32 cellular contexts compared by ENCODE assay signal in genomic region chr3:5729852-5730251, GRCh38.
DNase-seq lines count a peak whose midpoint lies in the region; ATAC-seq, FAIRE-seq and TF ChIP-seq lines count a peak whose summit lies in the region.
"Had no signal": no experiment of that assay in that cellular context is flagged by ENCODE, and none has a peak within 500 bp of the region (broad histone marks: within the 10 kb centered on the region; RNA-seq: fewer than 3 reads in every experiment).

No MANE protein-coding gene starts in this region.

- no peaks in the 10 kb centered on the region for H3K79me2 ChIP-seq in GM12878 (ENCODE audit: control insufficient read depth, insufficient read depth, low read length)

- 6% methylated on average over 4 of the region's 4 CpGs for WGBS in GM12878 (ENCODE audit: insufficient coverage, insufficient replicate concordance, low lambda C conversion rate, missing lambda C conversion rate)

- in situ Hi-C loops in GM12878 (cut with MboI), result no loop called here

- SMC1A ChIA-PET in GM12878 (lab: Charles Lee; ENCODE audit: uncharacterized antibody, unreplicated experiment), result interaction anchor here (0.8 to 1.9 kb wide), 5 partner anchors 22 to 431 kb away, joined by 3 to 7 read pairs (median 4); no protein-coding TSS in a partner anchor

- TF ChIP-seq POLR2A in NB4 (IDR thresholded peaks at IDR 0.05; ENCODE audit: extremely low read depth, insufficient read length) (no peak), GM12878 (IDR thresholded peaks at IDR 0.05; ENCODE audit: low read depth, low read length) (no peak)

- no peaks in the 10 kb centered on the region for H3K27me3 Mint-ChIP-seq in stimulated activated naive CD8-positive, alpha-beta T cell treated with anti-CD3 and anti-CD28 coated beads, Interleukin-15, amount 100 ng/mL, for 72 hours
- H3K27me3 Mint-ChIP-seq: activated naive CD8-positive, alpha-beta T cell treated with anti-CD3 and anti-CD28 coated beads for 36 hours had no signal

- H3K27ac Mint-ChIP-seq in stimulated activated naive CD8-positive, alpha-beta T cell treated with anti-CD3 and anti-CD28 coated beads, Interleukin-15, amount 100 ng/mL, for 72 hours, result no peak overlapping the region
- H3K27ac Mint-ChIP-seq: activated naive CD8-positive, alpha-beta T cell treated with anti-CD3 and anti-CD28 coated beads for 36 hours; CD8-positive, alpha-beta T cell; nephron progenitor cell had no signal

- H3K36me3 ChIP-seq in GM12878 (ENCODE audit: control insufficient read depth in 2 of 2, insufficient read depth in 2 of 2, low read length in 1 of 2) (no peaks in the 10 kb centered on the region), A673 (ENCODE audit: insufficient read depth, low read length, poor library complexity, severe bottlenecking) (no peaks in the 10 kb centered on the region)
- H3K36me3 ChIP-seq: SJCRH30, upper lobe of right lung had no signal

- RAD21 ChIA-PET in GM12878 (lab: Charles Lee; ENCODE audit: unreplicated experiment), result interaction anchor here (0.8 to 2.0 kb wide), 6 partner anchors 8 to 303 kb away, joined by 3 to 6 read pairs (median 4); no protein-coding TSS in a partner anchor

- H3K9me3 ChIP-seq in GM12878 (replicated peaks; ENCODE audit: control insufficient read depth, insufficient read depth, low read length) (no peaks in the 10 kb centered on the region), A673 (ENCODE audit: low read depth, low read length, poor library complexity, severe bottlenecking) (no peaks in the 10 kb centered on the region)
- H3K9me3 ChIP-seq: A549, SJCRH30, upper lobe of right lung had no signal

- intact Hi-C loops in GM12878 (cut with micrococcal nuclease; ENCODE audit: unreplicated experiment), result loop anchor here (2.0 to 10.0 kb wide), 2 partner anchors 303 to 505 kb away; no protein-coding TSS in a partner anchor
- intact Hi-C loops in A673 (cut with micrococcal nuclease; ENCODE audit: unreplicated experiment), result loop anchor here (10.0 kb wide), 1 partner anchor 305 kb away; no protein-coding TSS in a partner anchor

- FAIRE-seq in GM12878 (lab: Jason Lieb, UNC) (no peak), frontal cortex (lab: Jason Lieb, UNC) (no peak)
- FAIRE-seq: A549, bronchial epithelial cell, endothelial cell of umbilical vein had no signal

- peaks cover 0 to 6% of the 10 kb centered on the region in 2 donors for H3K9me3 Mint-ChIP-seq in stimulated activated naive CD8-positive, alpha-beta T cell treated with anti-CD3 and anti-CD28 coated beads, Interleukin-15, amount 100 ng/mL, for 72 hours
- H3K9me3 Mint-ChIP-seq: activated naive CD8-positive, alpha-beta T cell treated with anti-CD3 and anti-CD28 coated beads for 36 hours; nephron progenitor cell had no signal

- POLR2A ChIA-PET in GM12878 (lab: Charles Lee), result no interaction called here
- POLR2A ChIA-PET in A673 (lab: Charles Lee; ENCODE audit: low non-redundant PET), result no interaction called here

- no peaks in the 10 kb centered on the region for H4K20me1 ChIP-seq in GM12878 (ENCODE audit: control insufficient read depth, insufficient read depth)

- no peaks in the 10 kb centered on the region for H3K4me1 Mint-ChIP-seq in stimulated activated naive CD8-positive, alpha-beta T cell treated with anti-CD3 and anti-CD28 coated beads, Interleukin-15, amount 100 ng/mL, for 72 hours
- H3K4me1 Mint-ChIP-seq: activated naive CD8-positive, alpha-beta T cell treated with anti-CD3 and anti-CD28 coated beads for 36 hours; nephron progenitor cell had no signal

- ATAC-seq in stimulated activated naive CD8-positive, alpha-beta T cell treated with anti-CD3 and anti-CD28 coated beads, Interleukin-15, amount 100 ng/mL, for 72 hours, result peak; percentile 23
- ATAC-seq in stimulated activated naive CD8-positive, alpha-beta T cell treated with anti-CD3 and anti-CD28 coated beads, Interleukin-15, Interleukin-2, amounts not matched to agents 100 U/mL and 50 U/mL, for 24 hours, result no peak
- ATAC-seq in GM12878, result peak; percentile 38; the same call in 1 of the 3 replicates
- ATAC-seq: CD8-positive, alpha-beta T cell; upper lobe of right lung had no signal

- TF ChIP-seq EP300 in GM12878 (IDR thresholded peaks at IDR 0.05; ENCODE audit: borderline replicate concordance in 1 of 2, control insufficient read depth in 1 of 2, low read depth in 2 of 2, low read length in 2 of 2), result no peak

- no TSS peak for BruUV-seq in GM12878 (replicated peaks; lab: Mats Ljungman, UMichigan)
- no TSS peak for BruUV-seq in A673 (replicated peaks; lab: Mats Ljungman, UMichigan)

- H3K4me1 ChIP-seq in GM12878 (ENCODE audit: control insufficient read depth, insufficient read depth, low read length) (no peaks in the 10 kb centered on the region), A673 (ENCODE audit: insufficient read depth, low read length, poor library complexity, severe bottlenecking) (no peaks in the 10 kb centered on the region)
- H3K4me1 ChIP-seq: A549, SJCRH30, upper lobe of right lung had no signal

- H2AFZ ChIP-seq in GM12878 (ENCODE audit: control insufficient read depth, low read depth, low read length), result no peak overlapping the region

- no peak overlapping the region for H3K4me3 Mint-ChIP-seq in stimulated activated naive CD8-positive, alpha-beta T cell treated with anti-CD3 and anti-CD28 coated beads, Interleukin-15, amount 100 ng/mL, for 72 hours
- H3K4me3 Mint-ChIP-seq: activated naive CD8-positive, alpha-beta T cell treated with anti-CD3 and anti-CD28 coated beads for 36 hours; CD8-positive, alpha-beta T cell; nephron progenitor cell had no signal

- DNase-seq in stimulated activated naive CD8-positive, alpha-beta T cell treated with anti-CD3 and anti-CD28 coated beads, Interleukin-15, amount 100 ng/mL, for 72 hours, result no peak
- DNase-seq in stimulated activated naive CD8-positive, alpha-beta T cell treated with anti-CD3 and anti-CD28 coated beads, Interleukin-15, Interleukin-2, amounts not matched to agents 100 U/mL and 50 U/mL, for 24 hours, result no peak
- DNase-seq in NB4 (ENCODE audit: low read depth) (peak; percentile 3), GM12878 (ENCODE audit: low read depth, low spot score) (no peak), COLO829 (ENCODE audit: low spot score) (no peak), A673 (ENCODE audit: low spot score) (no peak), frontal cortex (ENCODE audit: low spot score in 2 of 2) (no peak), AML-193 (lab: John Stamatoyannopoulos, UW) (no peak)
- DNase-seq: activated CD4-positive, alpha-beta T cell treated with anti-CD3 and anti-CD28 coated beads, Interleukin-2, amount 50 U/mL, for 1 hour; activated CD4-positive, CD25-positive, alpha-beta regulatory T cell; activated effector memory CD4-positive, alpha-beta T cell treated with Interleukin-2 at 50 U/mL for 16 hours; activated naive CD8-positive, alpha-beta T cell treated with anti-CD3 and anti-CD28 coated beads for 36 hours; activated T-cell treated with anti-CD3 and anti-CD28 coated beads, Interleukin-2, amount 50 U/mL, for 1 hour; aorta; CD8-positive, alpha-beta T cell; DMS 273 treated with DMSO at 0.1 percent for 48 hours; hippocampal formation; KG1; mammary epithelial cell; MM.1S; NCI-H1417 treated with DMSO at 0.1 percent for 48 hours; NCI-H2081; NCI-H2227 treated with DMSO at 0.1 percent for 48 hours; NCI-H526 treated with DMSO at 0.1 percent for 48 hours; nephron progenitor cell; stimulated activated CD4-positive, alpha-beta T cell treated with anti-CD3 and anti-CD28 coated beads, Interleukin-4, amount 100 ng/mL, for 24 hours; substantia nigra; upper lobe of right lung had no signal

- TF ChIP-seq CTCF in NB4 (IDR thresholded peaks at IDR 0.05; ENCODE audit: low read depth, low read length), result no peak
- TF ChIP-seq CTCF in GM12878 (IDR thresholded peaks at IDR 0.05 in 2 of 3, conservative IDR thresholded peaks at IDR 0.05 in 1 of 3; ENCODE audit: control insufficient read depth in 2 of 3, extremely low read depth in 1 of 3, insufficient read depth in 1 of 3, low read depth in 3 of 3, low read length in 3 of 3), result no peak
- no peak for TF ChIP-seq CTCF in A673 (conservative IDR thresholded peaks at IDR 0.05; ENCODE audit: low read depth, low read length)

- CTCF ChIA-PET in GM12878 (lab: Yijun Ruan, JAX) (interaction anchor here (0.8 to 4.8 kb wide), 4 partner anchors 145 to 303 kb away, joined by 3 to 37 read pairs (median 15); no protein-coding TSS in a partner anchor), A673 (lab: Charles Lee) (no interaction called here)

- H3K9ac ChIP-seq in GM12878 (ENCODE audit: control insufficient read depth, insufficient read depth, low read length), result no peak overlapping the region

- H3K27me3 ChIP-seq in GM12878 (replicated peaks in 1 of 2; ENCODE audit: control insufficient read depth in 2 of 2, insufficient read depth in 2 of 2, low read length in 1 of 2) (no peaks in the 10 kb centered on the region), A673 (replicated peaks; ENCODE audit: insufficient read depth, low read depth, low read length, poor library complexity) (peaks cover 78% of the 10 kb centered on the region)
- H3K27me3 ChIP-seq: upper lobe of right lung had no signal

- no peak overlapping the region for H3K4me2 ChIP-seq in GM12878 (ENCODE audit: control insufficient read depth, insufficient read depth)
- H3K4me2 ChIP-seq: A549 had no signal

- TF ChIP-seq RAD21 in GM12878 (IDR thresholded peaks at IDR 0.05; ENCODE audit: insufficient read depth, low read depth, low read length), result no peak

- H3K4me3 ChIP-seq in NB4 (ENCODE audit: low read depth, low read length) (no peak overlapping the region), GM12878 (no peak overlapping the region), A673 (ENCODE audit: low read depth, low read length, poor library complexity, severe bottlenecking) (no peak overlapping the region)
- H3K4me3 ChIP-seq: A549, SJCRH30, upper lobe of right lung had no signal

- H3K27ac ChIP-seq in GM12878 (ENCODE audit: control insufficient read depth, insufficient read depth), result no peak overlapping the region
- no peak overlapping the region for H3K27ac ChIP-seq in A673 (ENCODE audit: low read depth, low read length, poor library complexity, severe bottlenecking)
- H3K27ac ChIP-seq: A549, SJCRH30, upper lobe of right lung had no signal

TF ChIP-seq in GM12878, 131 proteins besides CTCF, POLR2A, EP300 and RAD21 (continues in another document):
- TF ChIP-seq CBX5 (IDR thresholded peaks at IDR 0.05; ENCODE audit: low read depth) (no peak), IKZF1 (conservative IDR thresholded peaks at IDR 0.05) (no peak)
